1 cellular context compared by ENCODE assay signal in genomic region chr15:39881790-39882189, GRCh38.
TF ChIP-seq lines count a peak whose summit lies in the region.

No MANE protein-coding gene starts in this region.

TF ChIP-seq in GM23338, 12 proteins besides CTCF, POLR2A, EP300 and RAD21 (continued from another document):
- TF ChIP-seq, protein P1, sequence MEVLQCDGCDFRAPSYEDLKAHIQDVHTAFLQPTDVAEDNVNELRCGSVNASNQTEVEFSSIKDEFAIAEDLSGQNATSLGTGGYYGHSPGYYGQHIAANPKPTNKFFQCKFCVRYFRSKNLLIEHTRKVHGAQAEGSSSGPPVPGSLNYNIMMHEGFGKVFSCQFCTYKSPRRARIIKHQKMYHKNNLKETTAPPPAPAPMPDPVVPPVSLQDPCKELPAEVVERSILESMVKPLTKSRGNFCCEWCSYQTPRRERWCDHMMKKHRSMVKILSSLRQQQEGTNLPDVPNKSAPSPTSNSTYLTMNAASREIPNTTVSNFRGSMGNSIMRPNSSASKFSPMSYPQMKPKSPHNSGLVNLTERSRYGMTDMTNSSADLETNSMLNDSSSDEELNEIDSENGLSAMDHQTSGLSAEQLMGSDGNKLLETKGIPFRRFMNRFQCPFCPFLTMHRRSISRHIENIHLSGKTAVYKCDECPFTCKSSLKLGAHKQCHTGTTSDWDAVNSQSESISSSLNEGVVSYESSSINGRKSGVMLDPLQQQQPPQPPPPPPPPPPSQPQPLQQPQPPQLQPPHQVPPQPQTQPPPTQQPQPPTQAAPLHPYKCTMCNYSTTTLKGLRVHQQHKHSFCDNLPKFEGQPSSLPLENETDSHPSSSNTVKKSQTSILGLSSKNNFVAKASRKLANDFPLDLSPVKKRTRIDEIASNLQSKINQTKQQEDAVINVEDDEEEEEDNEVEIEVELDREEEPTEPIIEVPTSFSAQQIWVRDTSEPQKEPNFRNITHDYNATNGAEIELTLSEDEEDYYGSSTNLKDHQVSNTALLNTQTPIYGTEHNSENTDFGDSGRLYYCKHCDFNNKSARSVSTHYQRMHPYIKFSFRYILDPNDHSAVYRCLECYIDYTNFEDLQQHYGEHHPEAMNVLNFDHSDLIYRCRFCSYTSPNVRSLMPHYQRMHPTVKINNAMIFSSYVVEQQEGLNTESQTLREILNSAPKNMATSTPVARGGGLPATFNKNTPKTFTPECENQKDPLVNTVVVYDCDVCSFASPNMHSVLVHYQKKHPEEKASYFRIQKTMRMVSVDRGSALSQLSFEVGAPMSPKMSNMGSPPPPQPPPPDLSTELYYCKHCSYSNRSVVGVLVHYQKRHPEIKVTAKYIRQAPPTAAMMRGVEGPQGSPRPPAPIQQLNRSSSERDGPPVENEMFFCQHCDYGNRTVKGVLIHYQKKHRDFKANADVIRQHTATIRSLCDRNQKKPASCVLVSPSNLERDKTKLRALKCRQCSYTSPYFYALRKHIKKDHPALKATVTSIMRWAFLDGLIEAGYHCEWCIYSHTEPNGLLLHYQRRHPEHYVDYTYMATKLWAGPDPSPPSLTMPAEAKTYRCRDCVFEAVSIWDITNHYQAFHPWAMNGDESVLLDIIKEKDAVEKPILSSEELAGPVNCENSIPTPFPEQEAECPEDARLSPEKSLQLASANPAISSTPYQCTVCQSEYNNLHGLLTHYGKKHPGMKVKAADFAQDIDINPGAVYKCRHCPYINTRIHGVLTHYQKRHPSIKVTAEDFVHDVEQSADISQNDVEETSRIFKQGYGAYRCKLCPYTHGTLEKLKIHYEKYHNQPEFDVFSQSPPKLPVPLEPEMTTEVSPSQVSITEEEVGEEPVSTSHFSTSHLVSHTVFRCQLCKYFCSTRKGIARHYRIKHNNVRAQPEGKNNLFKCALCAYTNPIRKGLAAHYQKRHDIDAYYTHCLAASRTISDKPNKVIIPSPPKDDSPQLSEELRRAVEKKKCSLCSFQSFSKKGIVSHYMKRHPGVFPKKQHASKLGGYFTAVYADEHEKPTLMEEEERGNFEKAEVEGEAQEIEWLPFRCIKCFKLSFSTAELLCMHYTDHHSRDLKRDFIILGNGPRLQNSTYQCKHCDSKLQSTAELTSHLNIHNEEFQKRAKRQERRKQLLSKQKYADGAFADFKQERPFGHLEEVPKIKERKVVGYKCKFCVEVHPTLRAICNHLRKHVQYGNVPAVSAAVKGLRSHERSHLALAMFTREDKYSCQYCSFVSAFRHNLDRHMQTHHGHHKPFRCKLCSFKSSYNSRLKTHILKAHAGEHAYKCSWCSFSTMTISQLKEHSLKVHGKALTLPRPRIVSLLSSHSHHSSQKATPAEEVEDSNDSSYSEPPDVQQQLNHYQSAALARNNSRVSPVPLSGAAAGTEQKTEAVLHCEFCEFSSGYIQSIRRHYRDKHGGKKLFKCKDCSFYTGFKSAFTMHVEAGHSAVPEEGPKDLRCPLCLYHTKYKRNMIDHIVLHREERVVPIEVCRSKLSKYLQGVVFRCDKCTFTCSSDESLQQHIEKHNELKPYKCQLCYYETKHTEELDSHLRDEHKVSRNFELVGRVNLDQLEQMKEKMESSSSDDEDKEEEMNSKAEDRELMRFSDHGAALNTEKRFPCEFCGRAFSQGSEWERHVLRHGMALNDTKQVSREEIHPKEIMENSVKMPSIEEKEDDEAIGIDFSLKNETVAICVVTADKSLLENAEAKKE (CRISPR knock-in tag; IDR thresholded peaks at IDR 0.05): no peak
- no peak for TF ChIP-seq JUNB (IDR thresholded peaks at IDR 0.05; ENCODE audit: unreplicated experiment)
- TF ChIP-seq, protein P2, sequence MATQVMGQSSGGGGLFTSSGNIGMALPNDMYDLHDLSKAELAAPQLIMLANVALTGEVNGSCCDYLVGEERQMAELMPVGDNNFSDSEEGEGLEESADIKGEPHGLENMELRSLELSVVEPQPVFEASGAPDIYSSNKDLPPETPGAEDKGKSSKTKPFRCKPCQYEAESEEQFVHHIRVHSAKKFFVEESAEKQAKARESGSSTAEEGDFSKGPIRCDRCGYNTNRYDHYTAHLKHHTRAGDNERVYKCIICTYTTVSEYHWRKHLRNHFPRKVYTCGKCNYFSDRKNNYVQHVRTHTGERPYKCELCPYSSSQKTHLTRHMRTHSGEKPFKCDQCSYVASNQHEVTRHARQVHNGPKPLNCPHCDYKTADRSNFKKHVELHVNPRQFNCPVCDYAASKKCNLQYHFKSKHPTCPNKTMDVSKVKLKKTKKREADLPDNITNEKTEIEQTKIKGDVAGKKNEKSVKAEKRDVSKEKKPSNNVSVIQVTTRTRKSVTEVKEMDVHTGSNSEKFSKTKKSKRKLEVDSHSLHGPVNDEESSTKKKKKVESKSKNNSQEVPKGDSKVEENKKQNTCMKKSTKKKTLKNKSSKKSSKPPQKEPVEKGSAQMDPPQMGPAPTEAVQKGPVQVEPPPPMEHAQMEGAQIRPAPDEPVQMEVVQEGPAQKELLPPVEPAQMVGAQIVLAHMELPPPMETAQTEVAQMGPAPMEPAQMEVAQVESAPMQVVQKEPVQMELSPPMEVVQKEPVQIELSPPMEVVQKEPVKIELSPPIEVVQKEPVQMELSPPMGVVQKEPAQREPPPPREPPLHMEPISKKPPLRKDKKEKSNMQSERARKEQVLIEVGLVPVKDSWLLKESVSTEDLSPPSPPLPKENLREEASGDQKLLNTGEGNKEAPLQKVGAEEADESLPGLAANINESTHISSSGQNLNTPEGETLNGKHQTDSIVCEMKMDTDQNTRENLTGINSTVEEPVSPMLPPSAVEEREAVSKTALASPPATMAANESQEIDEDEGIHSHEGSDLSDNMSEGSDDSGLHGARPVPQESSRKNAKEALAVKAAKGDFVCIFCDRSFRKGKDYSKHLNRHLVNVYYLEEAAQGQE (IDR thresholded peaks at IDR 0.05; ENCODE audit: unreplicated experiment): no peak
- no peak for TF ChIP-seq ZNF331 (CRISPR knock-in tag; IDR thresholded peaks at IDR 0.05; ENCODE audit: low read depth)
